ENCODE assay signal across 8 cellular contexts in genomic region chr11:67371549-67372231, GRCh38. TPM values are rescaled to one million over a fixed set of nuclear protein-coding genes. Genes with fewer than 3 reads are reported as not detected.
DNase-seq lines count a peak whose midpoint lies in the region; ATAC-seq and TF ChIP-seq lines count a peak whose summit lies in the region.

No MANE protein-coding gene starts in this region.

- no peaks in the 10 kb centered on the region for H3K9me3 Mint-ChIP-seq in activated CD8-positive, alpha-beta T cell treated with anti-CD3 and anti-CD28 coated beads for 36 hours

- no peaks in the 10 kb centered on the region for H3K36me3 ChIP-seq in HUES64 (ENCODE audit: insufficient read depth, low read length)
- no peaks in the 10 kb centered on the region for H3K36me3 ChIP-seq in ovary

- H3K27me3 ChIP-seq in HUES64 (ENCODE audit: insufficient read depth, low read length): peaks cover 43% of the 10 kb centered on the region
- H3K27me3 ChIP-seq in ovary: no peaks in the 10 kb centered on the region

- peak overlapping the region; percentile 13; the same call in 1 of the 2 replicates for H3K27ac ChIP-seq in HUES64 (ENCODE audit: low read depth, low read length)
- H3K27ac ChIP-seq in ovary: peak overlapping the region; percentile 78 to 85

- peak; percentile 29 for ATAC-seq in activated CD8-positive, alpha-beta T cell treated with anti-CD3 and anti-CD28 coated beads for 36 hours
- ATAC-seq in GM18868 (IDR thresholded peaks at IDR 0.05; ENCODE audit: unreplicated experiment) (no peak), HG02973 (IDR thresholded peaks at IDR 0.05; ENCODE audit: unreplicated experiment) (no peak), GM19452 (IDR thresholded peaks at IDR 0.05; ENCODE audit: unreplicated experiment) (no peak)

- TF ChIP-seq POLR2A in ovary (IDR thresholded peaks at IDR 0.05): no peak

- H3K4me3 ChIP-seq in HUES64 (ENCODE audit: low read length) (peak overlapping the region; percentile 53), foreskin fibroblast (ENCODE audit: low read depth in 1 of 2, low read length in 2 of 2) (peak overlapping the region; percentile 67 to 69), ovary (peak overlapping the region; percentile 69)

- DNase-seq in Caki2 (ENCODE audit: low read depth) (peak; percentile 71), foreskin fibroblast (peak in 1 of 2 donors; percentile 82), ovary (peak in 2 of 5 donors; percentile 36 to 45)
- peak; percentile 45 for DNase-seq in activated CD8-positive, alpha-beta T cell treated with anti-CD3 and anti-CD28 coated beads for 36 hours

- WGBS in HUES64: 19% methylated on average over 17 of the region's 18 CpGs
- WGBS in ovary, 3 donors: 40 to 47% (median 43%) methylated on average over 18 of the region's 18 CpGs

- CTCF ChIA-PET in activated CD8-positive, alpha-beta T cell treated with anti-CD3 and anti-CD28 coated beads for 36 hours (lab: Charles Lee): interaction anchor here (0.7 to 30.8 kb wide), 9 partner anchors 9 to 286 kb away, joined by 3 to 883 read pairs (median 5); partner anchors contain the start of gene POLD4

- TF ChIP-seq EP300 in ovary (IDR thresholded peaks at IDR 0.05): no peak

- H3K9me3 ChIP-seq in HUES64 (ENCODE audit: insufficient read depth, low read depth, low read length) (no peaks in the 10 kb centered on the region), ovary (no peaks in the 10 kb centered on the region)

- peak; percentile 37 for TF ChIP-seq CTCF in activated CD8-positive, alpha-beta T cell treated with anti-CD3 and anti-CD28 coated beads for 36 hours (IDR thresholded peaks at IDR 0.05)
- TF ChIP-seq CTCF in foreskin fibroblast (IDR thresholded peaks at IDR 0.05; ENCODE audit: low read depth, low read length): peak; percentile 52
- peak in 1 of 3 donors; percentile 28 for TF ChIP-seq CTCF in ovary (IDR thresholded peaks at IDR 0.05)

- no peak overlapping the region for H3K9ac ChIP-seq in HUES64 (ENCODE audit: low read depth, low read length)

- H3K4me1 Mint-ChIP-seq in activated CD8-positive, alpha-beta T cell treated with anti-CD3 and anti-CD28 coated beads for 36 hours (ENCODE audit: low read depth): peaks cover 56% of the 10 kb centered on the region

- POLR2A ChIA-PET in activated CD8-positive, alpha-beta T cell treated with anti-CD3 and anti-CD28 coated beads for 36 hours (lab: Charles Lee): interaction anchor here (0.6 to 4.6 kb wide), 5 partner anchors 9 to 32 kb away, joined by 3 to 20 read pairs (median 6); partner anchors contain the start of genes POLD4 and TBC1D10C

- H3K36me3 Mint-ChIP-seq in activated CD8-positive, alpha-beta T cell treated with anti-CD3 and anti-CD28 coated beads for 36 hours (ENCODE audit: low read depth): no peaks in the 10 kb centered on the region

- H3K4me1 ChIP-seq in HUES64 (ENCODE audit: insufficient read depth, low read length): peaks cover 37% of the 10 kb centered on the region
- H3K4me1 ChIP-seq in ovary (ENCODE audit: insufficient read depth): peaks cover 31% of the 10 kb centered on the region

- H3K27me3 Mint-ChIP-seq in activated CD8-positive, alpha-beta T cell treated with anti-CD3 and anti-CD28 coated beads for 36 hours: peaks cover 27% of the 10 kb centered on the region

- in situ Hi-C loops in Caki2 (cut with HindIII; ENCODE audit: low pct_unique_long_range_greater_than_20kb, low sequenced_read_pairs): no loop called here

- H3K27ac Mint-ChIP-seq in activated CD8-positive, alpha-beta T cell treated with anti-CD3 and anti-CD28 coated beads for 36 hours: no peak overlapping the region

- H3K4me3 Mint-ChIP-seq in activated CD8-positive, alpha-beta T cell treated with anti-CD3 and anti-CD28 coated beads for 36 hours: peak overlapping the region; percentile 56

- intact Hi-C loops in activated CD8-positive, alpha-beta T cell treated with anti-CD3 and anti-CD28 coated beads for 36 hours (cut with micrococcal nuclease): no loop called here
- intact Hi-C loops in ovary (cut with DNase I): no loop called here

RNA-seq across cellular contexts. Expression of gene CLCF1, which starts 1.7 kb away (rescaled TPM):
- total RNA-seq in Caki2 (2014; rRNA removed; shearing (Covaris generic); ENCODE audit: low replicate concordance): 6.5 and 13.4 TPM in 2 replicates
- 1.6 TPM for polyA plus RNA-seq in HUES64 (2013, experiment 1 of 2)
- polyA plus RNA-seq in HUES64 (2013, experiment 2 of 2): 1.7 TPM
- under 1 TPM; 0.79 to 0.81 TPM for total RNA-seq in activated CD8-positive, alpha-beta T cell treated with anti-CD3 and anti-CD28 coated beads for 36 hours
- 10 to 100 TPM in 1 of 7 donors, 1 to 10 TPM in 6; 3.4 to 22.9 (median 5.0) TPM for total RNA-seq in ovary
- polyA plus RNA-seq in ovary: 1 to 10 TPM; 2.5 to 9.6 TPM

RNA-seq across cellular contexts. Expression of gene POLD4, which starts 18.3 kb away (rescaled TPM):
- total RNA-seq in Caki2 (2014; rRNA removed; shearing (Covaris generic); ENCODE audit: low replicate concordance): 26.7 and 38.5 TPM in 2 replicates
- polyA plus RNA-seq in HUES64 (2013, experiment 1 of 2): 16.3 TPM
- polyA plus RNA-seq in HUES64 (2013, experiment 2 of 2): 19.7 TPM
- total RNA-seq in activated CD8-positive, alpha-beta T cell treated with anti-CD3 and anti-CD28 coated beads for 36 hours: 10 to 100 TPM; 34.1 to 36.1 TPM
- total RNA-seq in ovary: 10 to 100 TPM; 22.6 to 57.7 (median 47.2) TPM
- polyA plus RNA-seq in ovary: 10 to 100 TPM; 12.5 to 87.8 TPM

RNA-seq across cellular contexts. Expression of gene RAD9A, which starts 20.1 kb away (rescaled TPM):
- 24.4 and 26.6 TPM in 2 replicates for total RNA-seq in Caki2 (2014; rRNA removed; shearing (Covaris generic); ENCODE audit: low replicate concordance)
- polyA plus RNA-seq in HUES64 (2013, experiment 1 of 2): 14.5 TPM
- 17.0 TPM for polyA plus RNA-seq in HUES64 (2013, experiment 2 of 2)
- total RNA-seq in activated CD8-positive, alpha-beta T cell treated with anti-CD3 and anti-CD28 coated beads for 36 hours: 10 to 100 TPM; 29.7 to 30.6 TPM
- total RNA-seq in ovary: 10 to 100 TPM; 13.9 to 51.7 (median 23.5) TPM
- 10 to 100 TPM in 1 of 2 donors, 1 to 10 TPM in 1; 3.1 to 20.3 TPM for polyA plus RNA-seq in ovary

RNA-seq across cellular contexts. Expression of gene PPP1CA, which starts 30.0 kb away (rescaled TPM):
- total RNA-seq in Caki2 (2014; rRNA removed; shearing (Covaris generic); ENCODE audit: low replicate concordance): 251 and 260 TPM in 2 replicates
- polyA plus RNA-seq in HUES64 (2013, experiment 1 of 2): 198 TPM
- 197 TPM for polyA plus RNA-seq in HUES64 (2013, experiment 2 of 2)
- total RNA-seq in activated CD8-positive, alpha-beta T cell treated with anti-CD3 and anti-CD28 coated beads for 36 hours: 100 to 1,000 TPM; 249 to 258 TPM
- 10 to 100 TPM; 32.2 to 86.9 (median 55.5) TPM for total RNA-seq in ovary
- 10 to 100 TPM; 43.7 to 54.9 TPM for polyA plus RNA-seq in ovary

RNA-seq across cellular contexts. Expression of gene TBC1D10C, which starts 32.2 kb away (rescaled TPM):
- total RNA-seq in Caki2 (2014; rRNA removed; shearing (Covaris generic); ENCODE audit: low replicate concordance): 1.6 TPM in 1 of 2 replicates, not detected in the other
- polyA plus RNA-seq in HUES64 (2013, experiment 1 of 2): 0.90 TPM
- 1.6 TPM for polyA plus RNA-seq in HUES64 (2013, experiment 2 of 2)
- 100 to 1,000 TPM; 138 to 144 TPM for total RNA-seq in activated CD8-positive, alpha-beta T cell treated with anti-CD3 and anti-CD28 coated beads for 36 hours
- total RNA-seq in ovary: 1 to 10 TPM in 3 of 7 donors, under 1 TPM in 4; 0.15 to 2.0 (median 1.00) TPM
- polyA plus RNA-seq in ovary: 1 to 10 TPM in 1 of 2 donors, under 1 TPM in 1; 0.32 to 1.6 TPM
